ENCODE assay signal across 8 cellular contexts in genomic region chrX:154444755-154445246, GRCh38. TPM values are rescaled to one million over a fixed set of nuclear protein-coding genes. Genes with fewer than 3 reads are reported as not detected.
DNase-seq lines count a peak whose midpoint lies in the region; ATAC-seq and TF ChIP-seq lines count a peak whose summit lies in the region.

No MANE protein-coding gene starts in this region.

- H3K9me3 ChIP-seq in HUES64 (ENCODE audit: insufficient read depth, low read depth, low read length), result no peaks in the 10 kb centered on the region

- H3K36me3 Mint-ChIP-seq in naive B cell, result no peaks in the 10 kb centered on the region

- H3K27ac ChIP-seq in HUES64 (ENCODE audit: low read depth, low read length), result no peak overlapping the region
- peak overlapping the region; percentile 69 for H3K27ac ChIP-seq in cingulate gyrus (ENCODE audit: low read depth, low read length)

- peak overlapping the region; percentile 67 for H3K4me3 ChIP-seq in AG10803 (ENCODE audit: low read length)
- H3K4me3 ChIP-seq in HUES64 (ENCODE audit: low read length), result peak overlapping the region; percentile 65

- no peaks in the 10 kb centered on the region for H3K27me3 Mint-ChIP-seq in naive B cell

- TF ChIP-seq CTCF in AG10803 (conservative IDR thresholded peaks at IDR 0.05; ENCODE audit: low read length), result no peak

- no peaks in the 10 kb centered on the region for H3K27me3 ChIP-seq in HUES64 (ENCODE audit: insufficient read depth, low read length)

- H3K27ac Mint-ChIP-seq in naive B cell, result peak overlapping the region in 2 of 6 donors; percentile 7 to 38

- H3K9ac ChIP-seq in HUES64 (ENCODE audit: low read depth, low read length), result peak overlapping the region; percentile 70

- H3K4me1 ChIP-seq in HUES64 (ENCODE audit: insufficient read depth, low read length), result no peaks in the 10 kb centered on the region

- 70% methylated on average over 13 of the region's 13 CpGs for WGBS in HUES64

- peaks cover 5 to 13% (median 13%) of the 10 kb centered on the region in 3 donors for H3K4me1 Mint-ChIP-seq in naive B cell

- H3K9me3 Mint-ChIP-seq in naive B cell, result no peaks in the 10 kb centered on the region

- H3K36me3 ChIP-seq in HUES64 (ENCODE audit: insufficient read depth, low read length), result peaks cover 40% of the 10 kb centered on the region

- no peak for DNase-seq in AG10803 (ENCODE audit: low read depth)
- DNase-seq in naive B cell, result no peak
- DNase-seq in SW480 (ENCODE audit: low spot score), result no peak
- no peak for DNase-seq in activated CD4-positive, alpha-beta T cell treated with anti-CD3 and anti-CD28 coated beads, Interleukin-2, amount 50 U/mL, for 48 hours

- H3K4me3 Mint-ChIP-seq in naive B cell, result peak overlapping the region; percentile 26 to 80 (median 58)

- ATAC-seq in naive B cell (ENCODE audit: low read depth in 2 of 2) (no peak), GM21367 (IDR thresholded peaks at IDR 0.05; ENCODE audit: unreplicated experiment) (no peak), HG02623 (IDR thresholded peaks at IDR 0.05; ENCODE audit: unreplicated experiment) (no peak)

RNA-seq across cellular contexts. Expression of gene FAM50A, which starts 0.9 kb away (rescaled TPM):
- polyA plus RNA-seq in HUES64 (2013, experiment 1 of 2), result 43.4 TPM
- 46.3 TPM for polyA plus RNA-seq in HUES64 (2013, experiment 2 of 2)
- polyA plus RNA-seq in naive B cell (ENCODE audit: low read depth in 6 of 6), result 10 to 100 TPM; 23.8 to 35.2 (median 28.2) TPM

RNA-seq across cellular contexts. Expression of gene GDI1, which starts 7.8 kb away (rescaled TPM):
- 66.3 TPM for polyA plus RNA-seq in HUES64 (2013, experiment 1 of 2)
- polyA plus RNA-seq in HUES64 (2013, experiment 2 of 2), result 73.5 TPM
- polyA plus RNA-seq in naive B cell (ENCODE audit: low read depth in 6 of 6), result 10 to 100 TPM; 28.4 to 44.3 (median 35.5) TPM

RNA-seq across cellular contexts. Expression of gene PLXNA3, which starts 13.3 kb away (rescaled TPM):
- 9.5 TPM for polyA plus RNA-seq in HUES64 (2013, experiment 1 of 2)
- 12.7 TPM for polyA plus RNA-seq in HUES64 (2013, experiment 2 of 2)
- 1 to 10 TPM in 3 of 6 donors, under 1 TPM in 3; 0.68 to 1.6 (median 0.99) TPM for polyA plus RNA-seq in naive B cell (ENCODE audit: low read depth in 6 of 6)

RNA-seq across cellular contexts. Expression of gene ATP6AP1, which starts 16.3 kb away (rescaled TPM):
- polyA plus RNA-seq in HUES64 (2013, experiment 1 of 2), result 47.5 TPM
- polyA plus RNA-seq in HUES64 (2013, experiment 2 of 2), result 47.4 TPM
- 100 to 1,000 TPM in 1 of 6 donors, 10 to 100 TPM in 5; 81.8 to 173 (median 88.7) TPM for polyA plus RNA-seq in naive B cell (ENCODE audit: low read depth in 6 of 6)

RNA-seq across cellular contexts. Expression of gene TAFAZZIN, which starts 33.5 kb away (rescaled TPM):
- polyA plus RNA-seq in HUES64 (2013, experiment 1 of 2), result 11.5 TPM
- polyA plus RNA-seq in HUES64 (2013, experiment 2 of 2), result 20.0 TPM
- polyA plus RNA-seq in naive B cell (ENCODE audit: low read depth in 6 of 6), result 10 to 100 TPM; 31.6 to 50.2 (median 36.6) TPM
